Comparison of ENCODE assay signal across 18 cellular contexts in genomic region chr18:57543560-57543959, GRCh38. TPM values are rescaled to one million over a fixed set of nuclear protein-coding genes. Genes with fewer than 3 reads are reported as not detected.
DNase-seq lines count a peak whose midpoint lies in the region; ATAC-seq, FAIRE-seq and TF ChIP-seq lines count a peak whose summit lies in the region.
"Had no signal": no experiment of that assay in that cellular context is flagged by ENCODE, and none has a peak within 500 bp of the region (broad histone marks: within the 10 kb centered on the region; RNA-seq: fewer than 3 reads in every experiment).

No MANE protein-coding gene starts in this region.

- TF ChIP-seq RAD21 in HepG2 (CRISPR knock-in tag; IDR thresholded peaks at IDR 0.05) (no peak), K562 (CRISPR knock-in tag; conservative IDR thresholded peaks at IDR 0.05 in 1 of 2, IDR thresholded peaks at IDR 0.05 in 1 of 2) (no peak)

- POLR2A ChIA-PET in HepG2 (lab: Yijun Ruan, JAX): no interaction called here
- POLR2A ChIA-PET in K562 (lab: Yijun Ruan, JAX): no interaction called here

- no peaks in the 10 kb centered on the region for H3K9me1 ChIP-seq in K562 (ENCODE audit: control insufficient read depth, insufficient read depth, low read length)

- CTCF ChIA-PET in HepG2 (lab: Yijun Ruan, JAX; ENCODE audit: low intra/inter-chr PET ratio, low total read pairs) (no interaction called here), K562 (lab: Yijun Ruan, JAX; ENCODE audit: low intra/inter-chr PET ratio) (no interaction called here)

- H3K27ac ChIP-seq in HepG2 (ENCODE audit: extremely low read length, insufficient read depth, low read length): no peak overlapping the region
- no peak overlapping the region for H3K27ac ChIP-seq in right lobe of liver
- H3K27ac ChIP-seq in K562 (ENCODE audit: extremely low read depth, low read depth, low read length): no peak overlapping the region
- no peak overlapping the region for H3K27ac ChIP-seq in tibial artery
- H3K27ac ChIP-seq: BLaER1, SK-N-MC had no signal

- H2AFZ ChIP-seq in HepG2 (ENCODE audit: low read length) (no peak overlapping the region), K562 (ENCODE audit: low read depth, low read length) (no peak overlapping the region)

- H3K4me3 ChIP-seq in HepG2 (replicated peaks in 1 of 3; ENCODE audit: insufficient read depth in 1 of 3, low read depth in 2 of 3, low read length in 3 of 3) (no peak overlapping the region), right lobe of liver (no peak overlapping the region), K562 (no peak overlapping the region), tibial artery (no peak overlapping the region)
- H3K4me3 ChIP-seq: BLaER1 had no signal

- DNase-seq in HepG2 (ENCODE audit: low spot score) (no peak), right lobe of liver (no peak), NCI-H345 (lab: John Stamatoyannopoulos, UW) (peak; percentile 63), K562 (ENCODE audit: extremely low read depth in 1 of 4, low spot score in 3 of 4) (no peak), tibial artery (no peak), GF-D8 (lab: John Stamatoyannopoulos, UW) (no peak)
- DNase-seq: CD4-positive, alpha-beta memory T cell; DMS53; H9; NCI-H2029 treated with DMSO at 0.1 percent for 48 hours; NCI-H2227 treated with DMSO at 0.1 percent for 48 hours; NCI-H526 treated with DMSO at 0.1 percent for 48 hours had no signal

- BruUV-seq in HepG2 (replicated peaks; lab: Mats Ljungman, UMichigan): no TSS peak
- BruUV-seq in K562 (replicated peaks; lab: Mats Ljungman, UMichigan): no TSS peak

- FAIRE-seq in HepG2 (lab: Jason Lieb, UNC): no peak
- FAIRE-seq in K562 (lab: Jason Lieb, UNC): no peak
- FAIRE-seq: RCC 7860 had no signal

- TF ChIP-seq CTCF in HepG2 (CRISPR knock-in tag; IDR thresholded peaks at IDR 0.05) (no peak), right lobe of liver (IDR thresholded peaks at IDR 0.05) (no peak), K562 (IDR thresholded peaks at IDR 0.05 in 2 of 3, conservative IDR thresholded peaks at IDR 0.05 in 1 of 3; ENCODE audit: insufficient read depth in 2 of 3, low read depth in 1 of 3, low read length in 3 of 3) (no peak), tibial artery (IDR thresholded peaks at IDR 0.05) (no peak)

- no peak for TF ChIP-seq POLR2A in HepG2 (IDR thresholded peaks at IDR 0.05; ENCODE audit: insufficient read depth in 1 of 2, low read depth in 2 of 2, low read length in 2 of 2)
- TF ChIP-seq POLR2A in right lobe of liver (IDR thresholded peaks at IDR 0.05): no peak
- no peak for TF ChIP-seq POLR2A in K562 (conservative IDR thresholded peaks at IDR 0.05)

- H3K4me2 ChIP-seq in HepG2 (ENCODE audit: low read depth, low read length) (no peak overlapping the region), K562 (ENCODE audit: insufficient read depth, low read length) (no peak overlapping the region)
- H3K4me2 ChIP-seq: BLaER1 had no signal

- no peaks in the 10 kb centered on the region for H4K20me1 ChIP-seq in HepG2 (ENCODE audit: insufficient read depth, low read length)
- H4K20me1 ChIP-seq in K562 (replicated peaks; ENCODE audit: control insufficient read depth, insufficient read depth, low read length): no peaks in the 10 kb centered on the region
- H4K20me1 ChIP-seq: BLaER1 had no signal

- H3K4me1 ChIP-seq in HepG2 (ENCODE audit: insufficient read depth, low read length) (no peaks in the 10 kb centered on the region), right lobe of liver (peaks cover 0 to 16% (median 0%) of the 10 kb centered on the region in 4 donors), K562 (replicated peaks in 1 of 2; ENCODE audit: control insufficient read depth in 2 of 2, insufficient read depth in 2 of 2, low read length in 2 of 2) (no peaks in the 10 kb centered on the region), tibial artery (peaks cover 0 to 13% (median 2%) of the 10 kb centered on the region in 4 donors)

- no peak overlapping the region for H3K9ac ChIP-seq in HepG2 (ENCODE audit: insufficient read depth, low read depth, low read length)
- H3K9ac ChIP-seq in K562 (ENCODE audit: insufficient read depth in 1 of 2, low read depth in 2 of 2, low read length in 2 of 2): no peak overlapping the region
- H3K9ac ChIP-seq: BLaER1 had no signal

- no peak for TF ChIP-seq EP300 in HepG2 (IDR thresholded peaks at IDR 0.05; ENCODE audit: low read depth in 2 of 2, low read length in 2 of 2)
- TF ChIP-seq EP300 in HepG2 (CRISPR knock-in tag; IDR thresholded peaks at IDR 0.05; ENCODE audit: borderline replicate concordance): no peak
- no peak for TF ChIP-seq EP300 in K562 (IDR thresholded peaks at IDR 0.05; ENCODE audit: low read length)

- intact Hi-C loops in HepG2 (cut with micrococcal nuclease; ENCODE audit: unreplicated experiment) (no loop called here), right lobe of liver (cut with DNase I) (no loop called here), K562 (cut with micrococcal nuclease) (no loop called here), tibial artery (cut with DNase I; ENCODE audit: low total_unique reads) (no loop called here)

- H3K27me3 ChIP-seq in HepG2 (ENCODE audit: control insufficient read depth in 1 of 2, insufficient read depth in 2 of 2, low read length in 2 of 2) (peaks cover 2 to 14% of the 10 kb centered on the region in 2 experiments; a peak in 2 of 5 replicates), right lobe of liver (no peaks in the 10 kb centered on the region), K562 (ENCODE audit: control insufficient read depth in 2 of 2, insufficient read depth in 2 of 2, low read length in 2 of 2) (peaks cover 14 to 16% of the 10 kb centered on the region in 2 experiments), tibial artery (no peaks in the 10 kb centered on the region)
- H3K27me3 ChIP-seq: BLaER1 had no signal

- ATAC-seq in HepG2: peak; percentile 63
- no peak for ATAC-seq in right lobe of liver
- ATAC-seq in K562: peak; percentile 52
- no peak for ATAC-seq in HG02938 (IDR thresholded peaks at IDR 0.05; ENCODE audit: unreplicated experiment)
- ATAC-seq in GM21529 (IDR thresholded peaks at IDR 0.05; ENCODE audit: unreplicated experiment): no peak
- ATAC-seq: Right ventricle myocardium inferior had no signal

- H3K36me3 ChIP-seq in HepG2 (replicated peaks in 1 of 2; ENCODE audit: control insufficient read depth in 1 of 2, insufficient read depth in 2 of 2, low read length in 2 of 2): no peaks in the 10 kb centered on the region
- H3K36me3 ChIP-seq in right lobe of liver: no peaks in the 10 kb centered on the region
- no peaks in the 10 kb centered on the region for H3K36me3 ChIP-seq in K562 (ENCODE audit: control insufficient read depth, insufficient read depth, low read length)
- peaks cover 0 to 2% (median 0%) of the 10 kb centered on the region in 3 donors for H3K36me3 ChIP-seq in tibial artery
- H3K36me3 ChIP-seq: BLaER1 had no signal

- H3K9me3 ChIP-seq in HepG2 (ENCODE audit: low read length) (no peaks in the 10 kb centered on the region), right lobe of liver (no peaks in the 10 kb centered on the region), K562 (replicated peaks; ENCODE audit: control insufficient read depth, insufficient read depth, low read depth, low read length) (no peaks in the 10 kb centered on the region), tibial artery (no peaks in the 10 kb centered on the region)
- H3K9me3 ChIP-seq: BLaER1 had no signal

- in situ Hi-C loops in HepG2 (cut with HindIII; ENCODE audit: extremely low pct_ligation_motif_present, low pct_unique_long_range_greater_than_20kb): no loop called here
- in situ Hi-C loops in K562 (cut with MboI): no loop called here

- no peaks in the 10 kb centered on the region for H3K79me2 ChIP-seq in HepG2 (ENCODE audit: insufficient read depth, low read length)
- no peaks in the 10 kb centered on the region for H3K79me2 ChIP-seq in K562 (ENCODE audit: control insufficient read depth, insufficient read depth, low read length)

- WGBS in HepG2 (ENCODE audit: low lambda C conversion rate): 24% methylated on average over 5 of the region's 8 CpGs
- WGBS in right lobe of liver (ENCODE audit: insufficient coverage, low coverage, low lambda C conversion rate, missing lambda C conversion rate): 83% methylated on average over 2 of the region's 8 CpGs
- WGBS in K562 (ENCODE audit: insufficient coverage, low coverage, missing lambda C conversion rate): 10% methylated on average over 8 of the region's 8 CpGs

RNA-seq across cellular contexts. Expression of gene FECH, which starts 42.9 kb away (rescaled TPM):
- total RNA-seq in HepG2 (2016; rRNA removed; fragmentation: Illumina TruSeq; extraction: Trizol) (21.9 and 29.1 TPM in 2 replicates), right lobe of liver (10 to 100 TPM; 30.1 to 73.9 (median 38.7) TPM), K562 (2014; rRNA removed) (170 and 212 TPM in 2 replicates), K562 (2014; rRNA removed; fragmentation: Illumina TruSeq; extraction: Trizol) (46.7 and 48.8 TPM in 2 replicates), K562 (2015; rRNA removed; fragmentation: Illumina TruSeq; extraction: Trizol) (20.2 and 24.1 TPM in 2 replicates), K562 (2021) (64.0 and 67.1 TPM in 2 replicates)
- 2.8 and 3.2 TPM in 2 replicates for total RNA-seq in HepG2 (2016; cell fraction: cytosol; rRNA removed; fragmentation: Illumina TruSeq; extraction: Trizol; ENCODE audit: low read depth)
- total RNA-seq in HepG2 (2016; cell fraction: insoluble cytoplasmic fraction; rRNA removed; fragmentation: Illumina TruSeq; extraction: Trizol): 23.3 and 28.6 TPM in 2 replicates
- total RNA-seq in HepG2 (2016; cell fraction: membrane; rRNA removed; fragmentation: Illumina TruSeq; extraction: Trizol): 9.2 and 9.7 TPM in 2 replicates
- total RNA-seq in HepG2 (2016; cell fraction: nucleus; rRNA removed; fragmentation: Illumina TruSeq; extraction: Trizol): 10.9 and 11.0 TPM in 2 replicates
- polyA plus RNA-seq in HepG2 (2011; rRNA removed) (14.7 and 16.4 TPM in 2 replicates), K562 (2011; rRNA removed) (55.5 and 74.8 TPM in 2 replicates), K562 (2014; fragmentation: Illumina TruSeq; extraction: Trizol) (73.9 and 79.1 TPM in 2 replicates), K562 (2014; fragmentation: Nextera tagmentation; extraction: Ambion mirVana) (10 to 100 TPM; 19.8 to 21.1 TPM), K562 (2014; rRNA removed) (56.8 and 84.3 TPM in 2 replicates)
- 14.1 and 16.3 TPM in 2 replicates for polyA plus RNA-seq in HepG2 (2011; cell fraction: cytosol; rRNA removed)
- polyA plus RNA-seq in HepG2 (2011; cell fraction: nucleus; rRNA removed): 5.4 and 9.2 TPM in 2 replicates
- 10.4 and 11.0 TPM in 2 replicates for polyA plus RNA-seq in HepG2 (2012)
- polyA plus RNA-seq in HepG2 (2016; cell fraction: cytosol; fragmentation: Illumina TruSeq; extraction: Trizol; ENCODE audit: low read depth): 2.7 and 3.8 TPM in 2 replicates
- 26.1 and 27.9 TPM in 2 replicates for polyA plus RNA-seq in HepG2 (2016; cell fraction: insoluble cytoplasmic fraction; fragmentation: Illumina TruSeq; extraction: Trizol; ENCODE audit: low read depth)
- polyA plus RNA-seq in HepG2 (2016; cell fraction: membrane; fragmentation: Illumina TruSeq; extraction: Trizol; ENCODE audit: low read depth): 7.3 and 7.4 TPM in 2 replicates
- polyA plus RNA-seq in HepG2 (2016; cell fraction: nucleus; fragmentation: Illumina TruSeq; extraction: Trizol; ENCODE audit: insufficient read depth, low read depth): 16.2 and 16.7 TPM in 2 replicates
- polyA minus RNA-seq in HepG2 (2011; rRNA and poly(A)+ RNA removed; ENCODE audit: low replicate concordance): 15.9 and 39.3 TPM in 2 replicates
- polyA minus RNA-seq in HepG2 (2011; cell fraction: cytosol; rRNA and poly(A)+ RNA removed): 12.3 and 14.0 TPM in 2 replicates
- 8.2 and 9.6 TPM in 2 replicates for polyA minus RNA-seq in HepG2 (2011; cell fraction: nucleus; rRNA and poly(A)+ RNA removed)
- total RNA-seq in K562 (2011; cell fraction: chromatin; rRNA removed; ENCODE audit: low replicate concordance): 35.2 and 72.3 TPM in 2 replicates
- total RNA-seq in K562 (2011; cell fraction: nucleolus; rRNA removed): 30.0 and 48.3 TPM in 2 replicates
- total RNA-seq in K562 (2011; cell fraction: nucleoplasm; rRNA removed): 39.2 and 42.7 TPM in 2 replicates
- polyA plus RNA-seq in K562 (2011; cell fraction: cytosol; rRNA removed): 46.0 and 58.0 TPM in 2 replicates
- polyA plus RNA-seq in K562 (2011; cell fraction: nucleus; rRNA removed): 56.4 and 69.5 TPM in 2 replicates
- 46.9 and 58.3 TPM in 2 replicates for polyA plus RNA-seq in K562 (2012)
- polyA minus RNA-seq in K562 (2011; rRNA and poly(A)+ RNA removed): 54.8 and 80.7 TPM in 2 replicates
- 42.9 and 49.0 TPM in 2 replicates for polyA minus RNA-seq in K562 (2011; cell fraction: cytosol; rRNA and poly(A)+ RNA removed)
- 27.8 and 29.5 TPM in 2 replicates for polyA minus RNA-seq in K562 (2011; cell fraction: nucleus; rRNA and poly(A)+ RNA removed)

Comparison
In these comparisons a context has a peak if more than half of its experiments do, and no peak if none do; other contexts are left out.
1. ATAC-seq: peak in HepG2 (single experiment) and K562 (single experiment); none in right lobe of liver (0 of 4), HG02938 (single experiment) and GM21529 (single experiment).